In genomic region chr16:1493746-1494094, GRCh38 we compare ENCODE assay signal across 8 cellular contexts. TPM values are rescaled to one million over a fixed set of nuclear protein-coding genes. Genes with fewer than 3 reads are reported as not detected.
DNase-seq lines count a peak whose midpoint lies in the region; ATAC-seq, FAIRE-seq and TF ChIP-seq lines count a peak whose summit lies in the region.

No MANE protein-coding gene starts in this region.

- H3K27me3 ChIP-seq in GM23248 (replicated peaks; ENCODE audit: insufficient read depth) (no peaks in the 10 kb centered on the region), pancreas (no peaks in the 10 kb centered on the region)

- FAIRE-seq in pancreas (lab: Jason Lieb, UNC), result no peak

- H3F3A ChIP-seq in GM23248 (ENCODE audit: insufficient read depth), result no peaks in the 10 kb centered on the region

- WGBS in GM23248 (ENCODE audit: low coverage in 1 of 2, low lambda C conversion rate in 2 of 2, missing lambda C conversion rate in 2 of 2), 2 experiments, result 1 to 3% methylated on average over 19 to 27 of the region's 30 CpGs
- WGBS in pancreas, 2 donors, result 1% methylated on average over 28 to 30 of the region's 30 CpGs

- H3K36me3 ChIP-seq in GM23248 (ENCODE audit: low read depth), result no peaks in the 10 kb centered on the region; the same call in 1 of the 2 replicates
- H3K36me3 ChIP-seq in pancreas, result no peaks in the 10 kb centered on the region

- no peaks in the 10 kb centered on the region for H4K20me1 ChIP-seq in GM23248 (ENCODE audit: insufficient read depth)

- H3K4me1 ChIP-seq in GM23248 (ENCODE audit: insufficient read depth) (peaks cover 10% of the 10 kb centered on the region; the same call in 1 of the 2 replicates), pancreas (peaks cover 6 to 12% (median 10%) of the 10 kb centered on the region in 3 donors)

- TF ChIP-seq CTCF in VCaP (conservative IDR thresholded peaks at IDR 0.05) (no peak), foreskin fibroblast (IDR thresholded peaks at IDR 0.05; ENCODE audit: low read depth, low read length) (no peak), pancreas (IDR thresholded peaks at IDR 0.05) (no peak)

- H3K9me3 ChIP-seq in GM23248 (ENCODE audit: low read depth) (no peaks in the 10 kb centered on the region), pancreas (no peaks in the 10 kb centered on the region)

- DNase-seq in AG20443 (ENCODE audit: low spot score), result peak; percentile 46
- peak; percentile 61 for DNase-seq in GM23248
- DNase-seq in foreskin fibroblast, result peak in 1 of 2 donors; percentile 45
- DNase-seq in pancreas, result peak in 1 of 6 donors; percentile 62
- no peak for DNase-seq in Kasumi-1 (lab: John Stamatoyannopoulos, UW)
- no peak for DNase-seq in H4 (ENCODE audit: low spot score)

- 0 out of 2 replicates have a peak, but pooled peaks cover 22% of the 10 kb centered on the region for H3K79me2 ChIP-seq in GM23248 (ENCODE audit: insufficient read depth)

- intact Hi-C loops in pancreas (cut with DNase I), result no loop called here

- peak overlapping the region; percentile 88 for H3K9ac ChIP-seq in GM23248

- peak overlapping the region; percentile 73 for H3K27ac ChIP-seq in GM23248
- peak overlapping the region; percentile 84 for H3K27ac ChIP-seq in VCaP
- H3K27ac ChIP-seq in pancreas, result no peak overlapping the region

- peak; percentile 4 to 24 (median 18) for ATAC-seq in pancreas
- ATAC-seq in GM19467 (IDR thresholded peaks at IDR 0.05; ENCODE audit: unreplicated experiment), result no peak

- no peaks in the 10 kb centered on the region for H3K9me2 ChIP-seq in GM23248 (ENCODE audit: insufficient read depth)

- in situ Hi-C loops in GM23248 (cut with MboI), result no loop called here

- peak overlapping the region; percentile 79 for H3K4me3 ChIP-seq in GM23248
- peak overlapping the region; percentile 75 to 86 for H3K4me3 ChIP-seq in foreskin fibroblast (ENCODE audit: low read depth in 1 of 2, low read length in 2 of 2)
- peak overlapping the region; percentile 37 to 79 (median 73) for H3K4me3 ChIP-seq in pancreas

- peak overlapping the region; percentile 60 for H3K4me2 ChIP-seq in GM23248 (ENCODE audit: unreplicated experiment)

- H2AFZ ChIP-seq in GM23248, result peak overlapping the region; percentile 95

RNA-seq across cellular contexts. Expression of gene TELO2, which starts 0.6 kb away (rescaled TPM):
- total RNA-seq in GM23248 (2014; rRNA removed; shearing (Covaris generic)), result 24.7 and 29.3 TPM in 2 replicates
- polyA plus RNA-seq in GM23248 (2016; fragmentation: Nextera tagmentation; extraction: Ambion mirVana), result 28.5 and 30.5 TPM in 2 replicates
- total RNA-seq in pancreas, result 10 to 100 TPM; 11.7 to 22.9 (median 17.5) TPM
- polyA plus RNA-seq in pancreas, result 10 to 100 TPM; 65.9 to 98.7 TPM
- total RNA-seq in H4 (2014; rRNA removed; shearing (Covaris generic)), result 3.6 and 4.8 TPM in 2 replicates

RNA-seq across cellular contexts. Expression of gene PTX4, which starts 5.0 kb away (rescaled TPM):
- not detected in 2 replicates for total RNA-seq in GM23248 (2014; rRNA removed; shearing (Covaris generic))
- polyA plus RNA-seq in GM23248 (2016; fragmentation: Nextera tagmentation; extraction: Ambion mirVana) (0.18 TPM in 1 of 2 replicates, not detected in the other), pancreas (not detected)
- not detected for total RNA-seq in pancreas
- not detected in 2 replicates for total RNA-seq in H4 (2014; rRNA removed; shearing (Covaris generic))

RNA-seq across cellular contexts. Expression of gene CLCN7, which starts 18.9 kb away (rescaled TPM):
- 37.3 and 39.3 TPM in 2 replicates for total RNA-seq in GM23248 (2014; rRNA removed; shearing (Covaris generic))
- polyA plus RNA-seq in GM23248 (2016; fragmentation: Nextera tagmentation; extraction: Ambion mirVana) (31.7 and 33.6 TPM in 2 replicates), pancreas (10 to 100 TPM; 41.9 to 91.2 TPM)
- 10 to 100 TPM; 31.0 to 56.1 (median 34.3) TPM for total RNA-seq in pancreas
- 16.0 and 21.0 TPM in 2 replicates for total RNA-seq in H4 (2014; rRNA removed; shearing (Covaris generic))

RNA-seq across cellular contexts. Expression of gene TMEM204, which starts 39.7 kb away (rescaled TPM):
- total RNA-seq in GM23248 (2014; rRNA removed; shearing (Covaris generic)), result 40.0 and 43.1 TPM in 2 replicates
- polyA plus RNA-seq in GM23248 (2016; fragmentation: Nextera tagmentation; extraction: Ambion mirVana), result 26.0 and 28.6 TPM in 2 replicates
- 1 to 10 TPM; 2.4 to 9.6 (median 4.6) TPM for total RNA-seq in pancreas
- 1 to 10 TPM; 8.8 to 9.8 TPM for polyA plus RNA-seq in pancreas
- total RNA-seq in H4 (2014; rRNA removed; shearing (Covaris generic)), result not detected in 2 replicates

RNA-seq across cellular contexts. Expression of gene CCDC154, which starts 49.4 kb away (rescaled TPM):
- total RNA-seq in GM23248 (2014; rRNA removed; shearing (Covaris generic)), result not detected in 2 replicates
- polyA plus RNA-seq in GM23248 (2016; fragmentation: Nextera tagmentation; extraction: Ambion mirVana) (0.09 and 0.18 TPM in 2 replicates), pancreas (1 to 10 TPM; 7.7 to 7.8 TPM)
- total RNA-seq in pancreas, result 1 to 10 TPM in 3 of 6 donors, under 1 TPM in 3; 0.59 to 3.2 (median 1.2) TPM
- not detected in 2 replicates for total RNA-seq in H4 (2014; rRNA removed; shearing (Covaris generic))

Comparison
In these comparisons a context has a peak if more than half of its experiments do, and no peak if none do; other contexts are left out.
1. DNase-seq: peak in AG20443 (single experiment) and GM23248 (single experiment); none in Kasumi-1 (0 of 2) and H4 (single experiment).
2. H3K27ac ChIP-seq: peak in GM23248 (single experiment) and VCaP (single experiment); none in pancreas (0 of 4).
3. Peak in every context shown above with its lines, with median percentiles within 50 percentile points of each other: H3K4me3 ChIP-seq.